ENCODE assay signal across 1 cellular context in the genomic region with DNA sequence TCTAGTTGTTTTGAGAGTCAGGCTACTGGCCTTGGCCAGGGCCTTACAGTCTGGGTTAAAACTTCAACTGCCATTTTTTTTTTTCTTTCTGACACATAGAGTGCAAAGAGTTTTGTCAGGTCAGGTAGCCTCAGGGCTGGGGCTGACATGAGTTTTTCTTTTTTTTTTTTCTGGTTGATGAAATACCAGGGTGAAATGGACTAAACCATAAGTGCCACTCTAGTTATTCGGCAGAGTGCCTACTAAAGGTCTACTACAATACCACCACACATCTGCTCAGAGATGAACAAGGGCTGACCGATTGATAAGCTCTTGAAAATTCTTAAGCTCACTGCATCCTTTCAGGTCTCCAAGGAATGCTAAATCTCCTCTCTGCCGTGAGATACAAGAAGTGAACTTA.
TF ChIP-seq lines count a peak whose summit lies in the region.

No MANE protein-coding gene starts in this region.

TF ChIP-seq in HepG2, 621 proteins besides CTCF, POLR2A, EP300 and RAD21 (continued from another document):
- TF ChIP-seq, protein P1, sequence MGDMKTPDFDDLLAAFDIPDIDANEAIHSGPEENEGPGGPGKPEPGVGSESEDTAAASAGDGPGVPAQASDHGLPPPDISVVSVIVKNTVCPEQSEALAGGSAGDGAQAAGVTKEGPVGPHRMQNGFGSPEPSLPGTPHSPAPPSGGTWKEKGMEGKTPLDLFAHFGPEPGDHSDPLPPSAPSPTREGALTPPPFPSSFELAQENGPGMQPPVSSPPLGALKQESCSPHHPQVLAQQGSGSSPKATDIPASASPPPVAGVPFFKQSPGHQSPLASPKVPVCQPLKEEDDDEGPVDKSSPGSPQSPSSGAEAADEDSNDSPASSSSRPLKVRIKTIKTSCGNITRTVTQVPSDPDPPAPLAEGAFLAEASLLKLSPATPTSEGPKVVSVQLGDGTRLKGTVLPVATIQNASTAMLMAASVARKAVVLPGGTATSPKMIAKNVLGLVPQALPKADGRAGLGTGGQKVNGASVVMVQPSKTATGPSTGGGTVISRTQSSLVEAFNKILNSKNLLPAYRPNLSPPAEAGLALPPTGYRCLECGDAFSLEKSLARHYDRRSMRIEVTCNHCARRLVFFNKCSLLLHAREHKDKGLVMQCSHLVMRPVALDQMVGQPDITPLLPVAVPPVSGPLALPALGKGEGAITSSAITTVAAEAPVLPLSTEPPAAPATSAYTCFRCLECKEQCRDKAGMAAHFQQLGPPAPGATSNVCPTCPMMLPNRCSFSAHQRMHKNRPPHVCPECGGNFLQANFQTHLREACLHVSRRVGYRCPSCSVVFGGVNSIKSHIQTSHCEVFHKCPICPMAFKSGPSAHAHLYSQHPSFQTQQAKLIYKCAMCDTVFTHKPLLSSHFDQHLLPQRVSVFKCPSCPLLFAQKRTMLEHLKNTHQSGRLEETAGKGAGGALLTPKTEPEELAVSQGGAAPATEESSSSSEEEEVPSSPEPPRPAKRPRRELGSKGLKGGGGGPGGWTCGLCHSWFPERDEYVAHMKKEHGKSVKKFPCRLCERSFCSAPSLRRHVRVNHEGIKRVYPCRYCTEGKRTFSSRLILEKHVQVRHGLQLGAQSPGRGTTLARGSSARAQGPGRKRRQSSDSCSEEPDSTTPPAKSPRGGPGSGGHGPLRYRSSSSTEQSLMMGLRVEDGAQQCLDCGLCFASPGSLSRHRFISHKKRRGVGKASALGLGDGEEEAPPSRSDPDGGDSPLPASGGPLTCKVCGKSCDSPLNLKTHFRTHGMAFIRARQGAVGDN (CRISPR knock-in tag; IDR thresholded peaks at IDR 0.05), result no peak
- TF ChIP-seq ZNF883 (CRISPR knock-in tag; IDR thresholded peaks at IDR 0.05; ENCODE audit: not compliant biosample characterization), result no peak
- TF ChIP-seq KMT2A (CRISPR knock-in tag; IDR thresholded peaks at IDR 0.05), result no peak
- no peak for TF ChIP-seq ZNF17 (CRISPR knock-in tag; IDR thresholded peaks at IDR 0.05)
- TF ChIP-seq, protein P2, sequence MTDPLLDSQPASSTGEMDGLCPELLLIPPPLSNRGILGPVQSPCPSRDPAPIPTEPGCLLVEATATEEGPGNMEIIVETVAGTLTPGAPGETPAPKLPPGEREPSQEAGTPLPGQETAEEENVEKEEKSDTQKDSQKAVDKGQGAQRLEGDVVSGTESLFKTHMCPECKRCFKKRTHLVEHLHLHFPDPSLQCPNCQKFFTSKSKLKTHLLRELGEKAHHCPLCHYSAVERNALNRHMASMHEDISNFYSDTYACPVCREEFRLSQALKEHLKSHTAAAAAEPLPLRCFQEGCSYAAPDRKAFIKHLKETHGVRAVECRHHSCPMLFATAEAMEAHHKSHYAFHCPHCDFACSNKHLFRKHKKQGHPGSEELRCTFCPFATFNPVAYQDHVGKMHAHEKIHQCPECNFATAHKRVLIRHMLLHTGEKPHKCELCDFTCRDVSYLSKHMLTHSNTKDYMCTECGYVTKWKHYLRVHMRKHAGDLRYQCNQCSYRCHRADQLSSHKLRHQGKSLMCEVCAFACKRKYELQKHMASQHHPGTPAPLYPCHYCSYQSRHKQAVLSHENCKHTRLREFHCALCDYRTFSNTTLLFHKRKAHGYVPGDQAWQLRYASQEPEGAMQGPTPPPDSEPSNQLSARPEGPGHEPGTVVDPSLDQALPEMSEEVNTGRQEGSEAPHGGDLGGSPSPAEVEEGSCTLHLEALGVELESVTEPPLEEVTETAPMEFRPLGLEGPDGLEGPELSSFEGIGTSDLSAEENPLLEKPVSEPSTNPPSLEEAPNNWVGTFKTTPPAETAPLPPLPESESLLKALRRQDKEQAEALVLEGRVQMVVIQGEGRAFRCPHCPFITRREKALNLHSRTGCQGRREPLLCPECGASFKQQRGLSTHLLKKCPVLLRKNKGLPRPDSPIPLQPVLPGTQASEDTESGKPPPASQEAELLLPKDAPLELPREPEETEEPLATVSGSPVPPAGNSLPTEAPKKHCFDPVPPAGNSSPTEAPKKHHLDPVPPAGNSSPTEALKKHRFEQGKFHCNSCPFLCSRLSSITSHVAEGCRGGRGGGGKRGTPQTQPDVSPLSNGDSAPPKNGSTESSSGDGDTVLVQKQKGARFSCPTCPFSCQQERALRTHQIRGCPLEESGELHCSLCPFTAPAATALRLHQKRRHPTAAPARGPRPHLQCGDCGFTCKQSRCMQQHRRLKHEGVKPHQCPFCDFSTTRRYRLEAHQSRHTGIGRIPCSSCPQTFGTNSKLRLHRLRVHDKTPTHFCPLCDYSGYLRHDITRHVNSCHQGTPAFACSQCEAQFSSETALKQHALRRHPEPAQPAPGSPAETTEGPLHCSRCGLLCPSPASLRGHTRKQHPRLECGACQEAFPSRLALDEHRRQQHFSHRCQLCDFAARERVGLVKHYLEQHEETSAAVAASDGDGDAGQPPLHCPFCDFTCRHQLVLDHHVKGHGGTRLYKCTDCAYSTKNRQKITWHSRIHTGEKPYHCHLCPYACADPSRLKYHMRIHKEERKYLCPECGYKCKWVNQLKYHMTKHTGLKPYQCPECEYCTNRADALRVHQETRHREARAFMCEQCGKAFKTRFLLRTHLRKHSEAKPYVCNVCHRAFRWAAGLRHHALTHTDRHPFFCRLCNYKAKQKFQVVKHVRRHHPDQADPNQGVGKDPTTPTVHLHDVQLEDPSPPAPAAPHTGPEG (CRISPR knock-in tag; IDR thresholded peaks at IDR 0.05), result no peak
- TF ChIP-seq, protein P3, sequence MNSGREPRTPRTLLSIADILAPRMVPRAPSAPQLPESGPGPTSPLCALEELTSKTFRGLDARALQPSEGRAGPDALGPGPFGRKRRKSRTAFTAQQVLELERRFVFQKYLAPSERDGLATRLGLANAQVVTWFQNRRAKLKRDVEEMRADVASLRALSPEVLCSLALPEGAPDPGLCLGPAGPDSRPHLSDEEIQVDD (CRISPR knock-in tag; IDR thresholded peaks at IDR 0.05; ENCODE audit: borderline replicate concordance), result no peak
- no peak for TF ChIP-seq ZNF879 (CRISPR knock-in tag; IDR thresholded peaks at IDR 0.05)
- TF ChIP-seq AKAP8 (CRISPR knock-in tag; IDR thresholded peaks at IDR 0.05), result no peak
- TF ChIP-seq SOX6 (IDR thresholded peaks at IDR 0.05), result no peak
- TF ChIP-seq SOX6 (CRISPR knock-in tag; IDR thresholded peaks at IDR 0.05), result 0 out of 2 replicates have a peak, but pooled peaks have one; percentile 12
- no peak for TF ChIP-seq ZNF232 (CRISPR knock-in tag; IDR thresholded peaks at IDR 0.05; ENCODE audit: borderline replicate concordance)
- no peak for TF ChIP-seq NRL (CRISPR knock-in tag; IDR thresholded peaks at IDR 0.05; ENCODE audit: borderline replicate concordance)
- TF ChIP-seq, protein P4, sequence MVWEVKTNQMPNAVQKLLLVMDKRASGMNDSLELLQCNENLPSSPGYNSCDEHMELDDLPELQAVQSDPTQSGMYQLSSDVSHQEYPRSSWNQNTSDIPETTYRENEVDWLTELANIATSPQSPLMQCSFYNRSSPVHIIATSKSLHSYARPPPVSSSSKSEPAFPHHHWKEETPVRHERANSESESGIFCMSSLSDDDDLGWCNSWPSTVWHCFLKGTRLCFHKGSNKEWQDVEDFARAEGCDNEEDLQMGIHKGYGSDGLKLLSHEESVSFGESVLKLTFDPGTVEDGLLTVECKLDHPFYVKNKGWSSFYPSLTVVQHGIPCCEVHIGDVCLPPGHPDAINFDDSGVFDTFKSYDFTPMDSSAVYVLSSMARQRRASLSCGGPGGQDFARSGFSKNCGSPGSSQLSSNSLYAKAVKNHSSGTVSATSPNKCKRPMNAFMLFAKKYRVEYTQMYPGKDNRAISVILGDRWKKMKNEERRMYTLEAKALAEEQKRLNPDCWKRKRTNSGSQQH (CRISPR knock-in tag; IDR thresholded peaks at IDR 0.05; ENCODE audit: low read depth), result no peak
- no peak for TF ChIP-seq ZNF33B (CRISPR knock-in tag; IDR thresholded peaks at IDR 0.05)
- TF ChIP-seq PTBP1 (IDR thresholded peaks at IDR 0.05; ENCODE audit: low read depth, low read length, poor library complexity, severe bottlenecking), result no peak
- TF ChIP-seq KAT8 (CRISPR knock-in tag; IDR thresholded peaks at IDR 0.05), result no peak
- no peak for TF ChIP-seq ZNF207 (IDR thresholded peaks at IDR 0.05; ENCODE audit: borderline replicate concordance)
